Comparison of ENCODE assay signal across 1 cellular context in the genomic region with DNA sequence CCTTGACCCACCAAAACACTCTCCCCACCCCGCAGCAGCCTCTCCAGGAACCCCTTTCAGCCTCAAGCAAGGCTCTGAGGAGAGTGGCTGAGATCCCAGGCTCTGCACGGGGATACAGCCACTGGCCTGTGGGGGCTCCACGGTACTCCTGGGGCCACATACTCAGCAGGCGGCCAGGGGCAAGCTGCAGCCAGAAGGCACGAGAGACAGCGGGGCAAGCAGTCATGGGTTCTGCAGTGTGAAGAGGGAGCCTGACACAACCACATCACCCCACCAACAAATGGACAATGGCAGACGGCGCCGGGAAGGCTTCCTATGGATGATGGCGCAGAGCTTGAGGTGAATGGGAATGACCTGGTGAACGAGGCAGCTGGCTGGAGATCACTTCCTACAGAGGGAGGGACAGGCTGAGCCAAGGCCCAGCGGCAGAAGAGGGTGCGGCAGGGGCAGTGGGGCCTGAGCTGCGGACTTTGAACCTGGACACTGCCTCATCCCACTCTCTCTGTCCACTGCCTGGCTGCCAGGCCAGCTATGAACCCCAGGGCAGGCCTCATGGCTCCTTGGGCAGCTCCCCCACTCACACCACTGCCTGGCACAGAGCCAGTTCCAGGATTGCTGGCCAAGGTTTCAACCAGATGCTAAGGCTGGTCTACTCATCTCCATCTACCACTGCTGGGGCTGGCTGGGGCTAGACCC.
A peak's percentile ranks its signal among the peaks of the same experiment; 100 is the strongest.
TF ChIP-seq lines count a peak whose summit lies in the region.

No MANE protein-coding gene starts in this region.

TF ChIP-seq in HepG2, 621 proteins besides CTCF, POLR2A, EP300 and RAD21 (continued from another document and continues in another):
- TF ChIP-seq, protein P1, sequence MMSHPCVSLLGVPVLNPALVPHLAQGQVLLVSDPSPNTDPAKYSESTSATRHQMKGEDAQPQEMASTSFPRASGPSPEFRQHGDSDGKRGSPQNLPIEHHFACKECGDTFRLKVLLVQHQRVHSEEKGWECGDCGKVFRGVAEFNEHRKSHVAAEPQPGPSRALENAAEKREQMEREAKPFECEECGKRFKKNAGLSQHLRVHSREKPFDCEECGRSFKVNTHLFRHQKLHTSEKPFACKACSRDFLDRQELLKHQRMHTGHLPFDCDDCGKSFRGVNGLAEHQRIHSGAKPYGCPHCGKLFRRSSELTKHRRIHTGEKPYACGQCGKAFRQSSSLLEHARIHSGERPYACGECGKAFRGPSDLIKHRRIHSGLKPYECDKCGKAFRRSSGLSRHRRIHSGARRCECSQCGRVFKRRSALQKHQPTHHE (CRISPR knock-in tag; IDR thresholded peaks at IDR 0.05; ENCODE audit: borderline replicate concordance), result peak; percentile 83; the same call in 1 of the 2 replicates
- TF ChIP-seq, protein P2, sequence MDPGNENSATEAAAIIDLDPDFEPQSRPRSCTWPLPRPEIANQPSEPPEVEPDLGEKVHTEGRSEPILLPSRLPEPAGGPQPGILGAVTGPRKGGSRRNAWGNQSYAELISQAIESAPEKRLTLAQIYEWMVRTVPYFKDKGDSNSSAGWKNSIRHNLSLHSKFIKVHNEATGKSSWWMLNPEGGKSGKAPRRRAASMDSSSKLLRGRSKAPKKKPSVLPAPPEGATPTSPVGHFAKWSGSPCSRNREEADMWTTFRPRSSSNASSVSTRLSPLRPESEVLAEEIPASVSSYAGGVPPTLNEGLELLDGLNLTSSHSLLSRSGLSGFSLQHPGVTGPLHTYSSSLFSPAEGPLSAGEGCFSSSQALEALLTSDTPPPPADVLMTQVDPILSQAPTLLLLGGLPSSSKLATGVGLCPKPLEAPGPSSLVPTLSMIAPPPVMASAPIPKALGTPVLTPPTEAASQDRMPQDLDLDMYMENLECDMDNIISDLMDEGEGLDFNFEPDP (CRISPR knock-in tag; conservative IDR thresholded peaks at IDR 0.05), result no peak
- TF ChIP-seq RBFOX2 (IDR thresholded peaks at IDR 0.05; ENCODE audit: low read depth, low read length) (peak; percentile 74; the same call in 1 of the 2 replicates), SP1 (IDR thresholded peaks at IDR 0.05) (no peak), SP1 (CRISPR knock-in tag; IDR thresholded peaks at IDR 0.05) (peak; percentile 66), SSRP1 (CRISPR knock-in tag; IDR thresholded peaks at IDR 0.05) (peak; percentile 88), ZSCAN25 (CRISPR knock-in tag; IDR thresholded peaks at IDR 0.05) (peak; percentile 95), ELF3 (CRISPR knock-in tag; IDR thresholded peaks at IDR 0.05) (peak; percentile 92), PRMT3 (CRISPR knock-in tag; IDR thresholded peaks at IDR 0.05; ENCODE audit: borderline replicate concordance, low read depth) (0 out of 2 replicates have a peak, but pooled peaks have one; percentile 19), SMAD9 (CRISPR knock-in tag; IDR thresholded peaks at IDR 0.05) (no peak), ZBTB38 (CRISPR knock-in tag; IDR thresholded peaks at IDR 0.05) (peak; percentile 84), EHMT2 (IDR thresholded peaks at IDR 0.05; ENCODE audit: borderline replicate concordance, low read depth, low read length) (no peak), PHF21A (CRISPR knock-in tag; IDR thresholded peaks at IDR 0.05) (peak; percentile 99), EZH2 (conservative IDR thresholded peaks at IDR 0.05; ENCODE audit: low read depth, low read length) (no peak), ZNF24 (IDR thresholded peaks at IDR 0.05) (no peak), NR2F2 (IDR thresholded peaks at IDR 0.05; ENCODE audit: borderline replicate concordance, low read depth) (peak; percentile 31; the same call in 1 of the 2 replicates), MTA3 (CRISPR knock-in tag; IDR thresholded peaks at IDR 0.05) (no peak), SIX4 (CRISPR knock-in tag; IDR thresholded peaks at IDR 0.05) (peak; percentile 4; the same call in 1 of the 2 replicates), MYC (CRISPR knock-in tag; IDR thresholded peaks at IDR 0.05; ENCODE audit: borderline replicate concordance) (peak; percentile 92), GZF1 (CRISPR knock-in tag; IDR thresholded peaks at IDR 0.05) (no peak), ERF (CRISPR knock-in tag; IDR thresholded peaks at IDR 0.05) (peak; percentile 86), ZNF264 (CRISPR knock-in tag; IDR thresholded peaks at IDR 0.05) (peak; percentile 96), ZNF34 (CRISPR knock-in tag; IDR thresholded peaks at IDR 0.05; ENCODE audit: borderline replicate concordance) (no peak), ZFP37 (CRISPR knock-in tag; IDR thresholded peaks at IDR 0.05; ENCODE audit: borderline replicate concordance) (peak; percentile 92; the same call in 1 of the 2 replicates), ZNF83 (CRISPR knock-in tag; IDR thresholded peaks at IDR 0.05; ENCODE audit: borderline replicate concordance) (0 out of 2 replicates have a peak, but pooled peaks have one; percentile 11), ZNF562 (CRISPR knock-in tag; IDR thresholded peaks at IDR 0.05; ENCODE audit: borderline replicate concordance) (no peak), KAT2B (IDR thresholded peaks at IDR 0.05; ENCODE audit: borderline replicate concordance, low read depth, low read length) (no peak), KDM5A (IDR thresholded peaks at IDR 0.05; ENCODE audit: borderline replicate concordance, low read length) (no peak), ZNF501 (CRISPR knock-in tag; IDR thresholded peaks at IDR 0.05) (peak; percentile 75), TRIM24 (CRISPR knock-in tag; IDR thresholded peaks at IDR 0.05) (no peak), HCFC1 (IDR thresholded peaks at IDR 0.05; ENCODE audit: low read depth, low read length) (no peak), NR2C2 (CRISPR knock-in tag; IDR thresholded peaks at IDR 0.05; ENCODE audit: borderline replicate concordance) (peak; percentile 78; the same call in 1 of the 2 replicates), ZNF282 (IDR thresholded peaks at IDR 0.05; ENCODE audit: partially characterized antibody) (no peak), TBX3 (IDR thresholded peaks at IDR 0.05; ENCODE audit: borderline replicate concordance) (0 out of 2 replicates have a peak, but pooled peaks have one; percentile 11), MLLT10 (CRISPR knock-in tag; IDR thresholded peaks at IDR 0.05) (no peak), REPIN1 (CRISPR knock-in tag; IDR thresholded peaks at IDR 0.05; ENCODE audit: borderline replicate concordance, low read depth) (peak; percentile 96), NPAS2 (CRISPR knock-in tag; IDR thresholded peaks at IDR 0.05; ENCODE audit: borderline replicate concordance) (no peak), MAZ (IDR thresholded peaks at IDR 0.05; ENCODE audit: borderline replicate concordance, low read depth, low read length) (peak; percentile 54; the same call in 1 of the 2 replicates), MAZ (CRISPR knock-in tag; IDR thresholded peaks at IDR 0.05; ENCODE audit: low read depth) (peak; percentile 81), ZNF432 (CRISPR knock-in tag; IDR thresholded peaks at IDR 0.05; ENCODE audit: borderline replicate concordance) (no peak)
- TF ChIP-seq, protein P3, sequence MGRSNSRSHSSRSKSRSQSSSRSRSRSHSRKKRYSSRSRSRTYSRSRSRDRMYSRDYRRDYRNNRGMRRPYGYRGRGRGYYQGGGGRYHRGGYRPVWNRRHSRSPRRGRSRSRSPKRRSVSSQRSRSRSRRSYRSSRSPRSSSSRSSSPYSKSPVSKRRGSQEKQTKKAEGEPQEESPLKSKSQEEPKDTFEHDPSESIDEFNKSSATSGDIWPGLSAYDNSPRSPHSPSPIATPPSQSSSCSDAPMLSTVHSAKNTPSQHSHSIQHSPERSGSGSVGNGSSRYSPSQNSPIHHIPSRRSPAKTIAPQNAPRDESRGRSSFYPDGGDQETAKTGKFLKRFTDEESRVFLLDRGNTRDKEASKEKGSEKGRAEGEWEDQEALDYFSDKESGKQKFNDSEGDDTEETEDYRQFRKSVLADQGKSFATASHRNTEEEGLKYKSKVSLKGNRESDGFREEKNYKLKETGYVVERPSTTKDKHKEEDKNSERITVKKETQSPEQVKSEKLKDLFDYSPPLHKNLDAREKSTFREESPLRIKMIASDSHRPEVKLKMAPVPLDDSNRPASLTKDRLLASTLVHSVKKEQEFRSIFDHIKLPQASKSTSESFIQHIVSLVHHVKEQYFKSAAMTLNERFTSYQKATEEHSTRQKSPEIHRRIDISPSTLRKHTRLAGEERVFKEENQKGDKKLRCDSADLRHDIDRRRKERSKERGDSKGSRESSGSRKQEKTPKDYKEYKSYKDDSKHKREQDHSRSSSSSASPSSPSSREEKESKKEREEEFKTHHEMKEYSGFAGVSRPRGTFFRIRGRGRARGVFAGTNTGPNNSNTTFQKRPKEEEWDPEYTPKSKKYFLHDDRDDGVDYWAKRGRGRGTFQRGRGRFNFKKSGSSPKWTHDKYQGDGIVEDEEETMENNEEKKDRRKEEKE (IDR thresholded peaks at IDR 0.05), result no peak
- TF ChIP-seq, protein P4, sequence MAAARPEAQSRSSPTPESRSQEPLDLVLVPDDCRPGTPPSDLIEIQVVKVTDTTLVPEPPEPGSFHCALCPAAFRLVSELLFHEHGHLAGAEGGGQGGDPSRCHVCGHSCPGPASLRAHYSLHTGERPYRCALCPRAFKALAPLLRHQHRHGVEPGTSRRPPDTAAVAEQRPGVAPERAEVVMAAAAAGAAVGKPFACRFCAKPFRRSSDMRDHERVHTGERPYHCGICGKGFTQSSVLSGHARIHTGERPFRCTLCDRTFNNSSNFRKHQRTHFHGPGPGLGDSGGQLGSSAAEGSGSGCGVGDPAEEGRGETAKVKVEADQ (CRISPR knock-in tag; IDR thresholded peaks at IDR 0.05; ENCODE audit: borderline replicate concordance), result no peak; the same call in 1 of the 2 replicates
- TF ChIP-seq, protein P5, sequence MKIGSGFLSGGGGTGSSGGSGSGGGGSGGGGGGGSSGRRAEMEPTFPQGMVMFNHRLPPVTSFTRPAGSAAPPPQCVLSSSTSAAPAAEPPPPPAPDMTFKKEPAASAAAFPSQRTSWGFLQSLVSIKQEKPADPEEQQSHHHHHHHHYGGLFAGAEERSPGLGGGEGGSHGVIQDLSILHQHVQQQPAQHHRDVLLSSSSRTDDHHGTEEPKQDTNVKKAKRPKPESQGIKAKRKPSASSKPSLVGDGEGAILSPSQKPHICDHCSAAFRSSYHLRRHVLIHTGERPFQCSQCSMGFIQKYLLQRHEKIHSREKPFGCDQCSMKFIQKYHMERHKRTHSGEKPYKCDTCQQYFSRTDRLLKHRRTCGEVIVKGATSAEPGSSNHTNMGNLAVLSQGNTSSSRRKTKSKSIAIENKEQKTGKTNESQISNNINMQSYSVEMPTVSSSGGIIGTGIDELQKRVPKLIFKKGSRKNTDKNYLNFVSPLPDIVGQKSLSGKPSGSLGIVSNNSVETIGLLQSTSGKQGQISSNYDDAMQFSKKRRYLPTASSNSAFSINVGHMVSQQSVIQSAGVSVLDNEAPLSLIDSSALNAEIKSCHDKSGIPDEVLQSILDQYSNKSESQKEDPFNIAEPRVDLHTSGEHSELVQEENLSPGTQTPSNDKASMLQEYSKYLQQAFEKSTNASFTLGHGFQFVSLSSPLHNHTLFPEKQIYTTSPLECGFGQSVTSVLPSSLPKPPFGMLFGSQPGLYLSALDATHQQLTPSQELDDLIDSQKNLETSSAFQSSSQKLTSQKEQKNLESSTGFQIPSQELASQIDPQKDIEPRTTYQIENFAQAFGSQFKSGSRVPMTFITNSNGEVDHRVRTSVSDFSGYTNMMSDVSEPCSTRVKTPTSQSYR (CRISPR knock-in tag; IDR thresholded peaks at IDR 0.05; ENCODE audit: borderline replicate concordance), result peak; percentile 87; the same call in 1 of the 2 replicates
- TF ChIP-seq, protein P6, sequence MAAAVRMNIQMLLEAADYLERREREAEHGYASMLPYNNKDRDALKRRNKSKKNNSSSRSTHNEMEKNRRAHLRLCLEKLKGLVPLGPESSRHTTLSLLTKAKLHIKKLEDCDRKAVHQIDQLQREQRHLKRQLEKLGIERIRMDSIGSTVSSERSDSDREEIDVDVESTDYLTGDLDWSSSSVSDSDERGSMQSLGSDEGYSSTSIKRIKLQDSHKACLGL (CRISPR knock-in tag; IDR thresholded peaks at IDR 0.05), result peak; percentile 50; the same call in 1 of the 2 replicates
- TF ChIP-seq, protein P7, sequence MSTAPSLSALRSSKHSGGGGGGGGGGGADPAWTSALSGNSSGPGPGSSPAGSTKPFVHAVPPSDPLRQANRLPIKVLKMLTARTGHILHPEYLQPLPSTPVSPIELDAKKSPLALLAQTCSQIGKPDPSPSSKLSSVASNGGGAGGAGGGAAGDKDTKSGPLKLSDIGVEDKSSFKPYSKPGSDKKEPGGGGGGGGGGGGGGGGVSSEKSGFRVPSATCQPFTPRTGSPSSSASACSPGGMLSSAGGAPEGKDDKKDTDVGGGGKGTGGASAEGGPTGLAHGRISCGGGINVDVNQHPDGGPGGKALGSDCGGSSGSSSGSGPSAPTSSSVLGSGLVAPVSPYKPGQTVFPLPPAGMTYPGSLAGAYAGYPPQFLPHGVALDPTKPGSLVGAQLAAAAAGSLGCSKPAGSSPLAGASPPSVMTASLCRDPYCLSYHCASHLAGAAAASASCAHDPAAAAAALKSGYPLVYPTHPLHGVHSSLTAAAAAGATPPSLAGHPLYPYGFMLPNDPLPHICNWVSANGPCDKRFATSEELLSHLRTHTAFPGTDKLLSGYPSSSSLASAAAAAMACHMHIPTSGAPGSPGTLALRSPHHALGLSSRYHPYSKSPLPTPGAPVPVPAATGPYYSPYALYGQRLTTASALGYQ (CRISPR knock-in tag; IDR thresholded peaks at IDR 0.05), result peak; percentile 73; the same call in 1 of the 2 replicates
- TF ChIP-seq, protein P8, sequence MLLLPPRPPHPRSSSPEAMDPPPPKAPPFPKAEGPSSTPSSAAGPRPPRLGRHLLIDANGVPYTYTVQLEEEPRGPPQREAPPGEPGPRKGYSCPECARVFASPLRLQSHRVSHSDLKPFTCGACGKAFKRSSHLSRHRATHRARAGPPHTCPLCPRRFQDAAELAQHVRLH (CRISPR knock-in tag; IDR thresholded peaks at IDR 0.05; ENCODE audit: borderline replicate concordance, low read depth), result peak; percentile 90; the same call in 1 of the 2 replicates
- TF ChIP-seq, protein P9, sequence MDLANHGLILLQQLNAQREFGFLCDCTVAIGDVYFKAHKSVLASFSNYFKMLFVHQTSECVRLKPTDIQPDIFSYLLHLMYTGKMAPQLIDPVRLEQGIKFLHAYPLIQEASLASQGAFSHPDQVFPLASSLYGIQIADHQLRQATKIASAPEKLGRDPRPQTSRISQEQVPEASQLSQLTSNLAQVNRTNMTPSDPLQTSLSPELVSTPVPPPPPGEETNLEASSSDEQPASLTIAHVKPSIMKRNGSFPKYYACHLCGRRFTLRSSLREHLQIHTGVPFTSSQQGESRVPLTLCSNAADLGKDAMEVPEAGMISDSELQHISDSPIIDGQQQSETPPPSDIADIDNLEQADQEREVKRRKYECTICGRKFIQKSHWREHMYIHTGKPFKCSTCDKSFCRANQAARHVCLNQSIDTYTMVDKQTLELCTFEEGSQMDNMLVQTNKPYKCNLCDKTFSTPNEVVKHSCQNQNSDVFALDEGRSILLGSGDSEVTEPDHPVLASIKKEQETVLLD (CRISPR knock-in tag; IDR thresholded peaks at IDR 0.05; ENCODE audit: low read depth), result no peak
- TF ChIP-seq, protein P10, sequence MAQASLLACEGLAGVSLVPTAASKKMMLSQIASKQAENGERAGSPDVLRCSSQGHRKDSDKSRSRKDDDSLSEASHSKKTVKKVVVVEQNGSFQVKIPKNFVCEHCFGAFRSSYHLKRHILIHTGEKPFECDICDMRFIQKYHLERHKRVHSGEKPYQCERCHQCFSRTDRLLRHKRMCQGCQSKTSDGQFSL (CRISPR knock-in tag; IDR thresholded peaks at IDR 0.05), result peak; percentile 97
- TF ChIP-seq, protein P11, sequence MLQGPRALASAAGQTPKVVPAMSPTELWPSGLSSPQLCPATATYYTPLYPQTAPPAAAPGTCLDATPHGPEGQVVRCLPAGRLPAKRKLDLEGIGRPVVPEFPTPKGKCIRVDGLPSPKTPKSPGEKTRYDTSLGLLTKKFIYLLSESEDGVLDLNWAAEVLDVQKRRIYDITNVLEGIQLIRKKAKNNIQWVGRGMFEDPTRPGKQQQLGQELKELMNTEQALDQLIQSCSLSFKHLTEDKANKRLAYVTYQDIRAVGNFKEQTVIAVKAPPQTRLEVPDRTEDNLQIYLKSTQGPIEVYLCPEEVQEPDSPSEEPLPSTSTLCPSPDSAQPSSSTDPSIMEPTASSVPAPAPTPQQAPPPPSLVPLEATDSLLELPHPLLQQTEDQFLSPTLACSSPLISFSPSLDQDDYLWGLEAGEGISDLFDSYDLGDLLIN (CRISPR knock-in tag; IDR thresholded peaks at IDR 0.05; ENCODE audit: borderline replicate concordance), result no peak
